In genomic region chr3:12343091-12343494, GRCh38 we compare ENCODE assay signal across 19 cellular contexts. TPM values are rescaled to one million over a fixed set of nuclear protein-coding genes. Genes with fewer than 3 reads are reported as not detected.
DNase-seq lines count a peak whose midpoint lies in the region; ATAC-seq and TF ChIP-seq lines count a peak whose summit lies in the region.
"Had no signal": no experiment of that assay in that cellular context is flagged by ENCODE, and none has a peak within 500 bp of the region (broad histone marks: within the 10 kb centered on the region; RNA-seq: fewer than 3 reads in every experiment).

No MANE protein-coding gene starts in this region.

- H3K4me2 ChIP-seq in SK-N-SH = no peak overlapping the region
- H3K4me2 ChIP-seq: BLaER1 had no signal

- no peaks in the 10 kb centered on the region for H3K9me3 Mint-ChIP-seq in progenitor cell of endocrine pancreas (ENCODE audit: low read depth)
- no peaks in the 10 kb centered on the region for H3K9me3 Mint-ChIP-seq in chondrocyte (ENCODE audit: low read depth)
- H3K9me3 Mint-ChIP-seq: CD8-positive, alpha-beta memory T cell had no signal

- H3K27ac Mint-ChIP-seq in progenitor cell of endocrine pancreas (peak overlapping the region; percentile 9), chondrocyte (ENCODE audit: unreplicated experiment) (no peak overlapping the region)
- H3K27ac Mint-ChIP-seq: CD8-positive, alpha-beta memory T cell had no signal

- H4K20me1 ChIP-seq in SK-N-SH (ENCODE audit: insufficient read depth) = no peaks in the 10 kb centered on the region
- H4K20me1 ChIP-seq: BLaER1 had no signal

- no peaks in the 10 kb centered on the region for H3K9me3 ChIP-seq in SK-N-SH
- H3K9me3 ChIP-seq in WERI-Rb-1 (ENCODE audit: severe bottlenecking) = no peaks in the 10 kb centered on the region
- H3K9me3 ChIP-seq: BLaER1, HAP-1, SJCRH30 had no signal

- TF ChIP-seq CTCF in SK-N-SH (IDR thresholded peaks at IDR 0.05) (no peak), progenitor cell of endocrine pancreas (IDR thresholded peaks at IDR 0.05; ENCODE audit: unreplicated experiment) (no peak), WERI-Rb-1 (IDR thresholded peaks at IDR 0.05; ENCODE audit: low read depth, low read length) (no peak), chondrocyte (IDR thresholded peaks at IDR 0.05) (no peak)

- POLR2A ChIA-PET in SK-N-SH (lab: Yijun Ruan, JAX) = no interaction called here

- H3K4me3 ChIP-seq in SK-N-SH (ENCODE audit: low read depth in 2 of 2, low read length in 1 of 2) = no peak overlapping the region
- no peak overlapping the region for H3K4me3 ChIP-seq in WERI-Rb-1 (ENCODE audit: low read depth, low read length)
- H3K4me3 ChIP-seq: BLaER1, HAP-1, K562, SJCRH30 had no signal

- H3K9ac ChIP-seq in SK-N-SH = no peak overlapping the region
- H3K9ac ChIP-seq: BLaER1 had no signal

- no peaks in the 10 kb centered on the region for H3K36me3 Mint-ChIP-seq in progenitor cell of endocrine pancreas (ENCODE audit: insufficient read depth)
- H3K36me3 Mint-ChIP-seq in chondrocyte (ENCODE audit: low read depth) = peaks cover 2% of the 10 kb centered on the region
- H3K36me3 Mint-ChIP-seq: CD8-positive, alpha-beta memory T cell had no signal

- H3K27me3 ChIP-seq in SK-N-SH (ENCODE audit: insufficient read depth) (no peaks in the 10 kb centered on the region), WERI-Rb-1 (ENCODE audit: insufficient read depth, low read depth, severe bottlenecking) (no peaks in the 10 kb centered on the region)
- H3K27me3 ChIP-seq: BLaER1, SJCRH30 had no signal

- TF ChIP-seq EP300 in SK-N-SH (IDR thresholded peaks at IDR 0.05; ENCODE audit: borderline replicate concordance in 1 of 2, low read depth in 1 of 2, low read length in 1 of 2) = no peak

- no peaks in the 10 kb centered on the region for H3K79me2 ChIP-seq in SK-N-SH (ENCODE audit: insufficient read depth)

- H3F3A ChIP-seq in SK-N-SH (replicated peaks; ENCODE audit: insufficient read depth) = no peaks in the 10 kb centered on the region

- no peak for TF ChIP-seq RAD21 in SK-N-SH (IDR thresholded peaks at IDR 0.05; ENCODE audit: low read length)

- H2AFZ ChIP-seq in SK-N-SH (ENCODE audit: low read depth) = no peak overlapping the region

- no peaks in the 10 kb centered on the region for H3K9me2 ChIP-seq in SK-N-SH

- H3K4me1 Mint-ChIP-seq in progenitor cell of endocrine pancreas (ENCODE audit: low read depth) (peaks cover 2% of the 10 kb centered on the region), chondrocyte (ENCODE audit: low read depth) (peaks cover 5% of the 10 kb centered on the region)

- peaks cover 0 to 4% of the 10 kb centered on the region in 2 experiments; a peak in 3 of 4 replicates for H3K4me1 ChIP-seq in SK-N-SH (ENCODE audit: control insufficient read depth in 1 of 2, insufficient read depth in 2 of 2, low read depth in 1 of 2, low read length in 1 of 2)
- H3K4me1 ChIP-seq: BLaER1, HAP-1, SJCRH30 had no signal

- H3K4me3 Mint-ChIP-seq in progenitor cell of endocrine pancreas (ENCODE audit: low read depth) = no peak overlapping the region
- no peak overlapping the region for H3K4me3 Mint-ChIP-seq in chondrocyte (ENCODE audit: unreplicated experiment)
- H3K4me3 Mint-ChIP-seq: CD8-positive, alpha-beta memory T cell had no signal

- 39% methylated on average over 3 of the region's 3 CpGs for WGBS in SK-N-SH (ENCODE audit: low lambda C conversion rate)

- DNase-seq in NCI-H1092 treated with DMSO at 0.1 percent for 48 hours (lab: John Stamatoyannopoulos, UW) = peak; percentile 29
- no peak for DNase-seq in NCI-H1092 (lab: John Stamatoyannopoulos, UW)
- DNase-seq in SK-N-SH = peak; percentile 16
- peak; percentile 35 for DNase-seq in fibroblast of peridontal ligament (ENCODE audit: extremely low read depth)
- no peak for DNase-seq in progenitor cell of endocrine pancreas (ENCODE audit: low spot score, unreplicated experiment)
- DNase-seq in WERI-Rb-1 = no peak
- DNase-seq in chondrocyte (ENCODE audit: low spot score) = no peak
- DNase-seq: CD8-positive, alpha-beta memory T cell; DMS 273 treated with DMSO at 0.1 percent for 48 hours; NCI-H1105; NCI-H187 treated with DMSO at 0.1 percent for 48 hours; NCI-H510A had no signal

- H3K27ac ChIP-seq in SK-N-SH (ENCODE audit: low read depth in 2 of 2, low read length in 1 of 2) (no peak overlapping the region), WERI-Rb-1 (no peak overlapping the region)
- H3K27ac ChIP-seq: 22Rv1, BLaER1, RWPE1, SJCRH30 had no signal

- H3K27me3 Mint-ChIP-seq in progenitor cell of endocrine pancreas = no peaks in the 10 kb centered on the region
- H3K27me3 Mint-ChIP-seq in chondrocyte (ENCODE audit: low read depth) = peaks cover 3% of the 10 kb centered on the region

- no peak for ATAC-seq in GM21529 (IDR thresholded peaks at IDR 0.05; ENCODE audit: unreplicated experiment)
- ATAC-seq: K562 had no signal

- H3K36me3 ChIP-seq in SK-N-SH (replicated peaks in 1 of 2; ENCODE audit: control insufficient read depth in 1 of 2, insufficient read depth in 2 of 2, low read length in 1 of 2) = no peaks in the 10 kb centered on the region
- no peaks in the 10 kb centered on the region for H3K36me3 ChIP-seq in WERI-Rb-1
- H3K36me3 ChIP-seq: BLaER1, HAP-1, SJCRH30 had no signal

- CTCF ChIA-PET in SK-N-SH (lab: Yijun Ruan, JAX) = interaction anchor here (0.7 to 1.0 kb wide), 3 partner anchors 9 to 158 kb away, joined by 3 to 4 read pairs (median 3); no protein-coding TSS in a partner anchor

TF ChIP-seq in SK-N-SH, 30 proteins besides CTCF, POLR2A, EP300 and RAD21:
- TF ChIP-seq GATA2 (CRISPR knock-in tag; IDR thresholded peaks at IDR 0.05) (peak; percentile 57), RXRA (IDR thresholded peaks at IDR 0.05; ENCODE audit: borderline replicate concordance, low read depth) (no peak)

RNA-seq across cellular contexts. Expression of gene PPARG, which starts 54.2 kb away (rescaled TPM):
- polyA plus RNA-seq in SK-N-SH (2012; rRNA removed) = 2.5 and 2.8 TPM in 2 replicates
- polyA plus RNA-seq in SK-N-SH (2012; cell fraction: cytosol; rRNA removed) = 3.3 and 3.4 TPM in 2 replicates
- polyA plus RNA-seq in SK-N-SH (2012; cell fraction: nucleus; rRNA removed) = 1.3 and 1.7 TPM in 2 replicates
- total RNA-seq in progenitor cell of endocrine pancreas (17.1 and 17.5 TPM in 2 replicates), chondrocyte (3.3 to 9.7 TPM (median 9.2 TPM) in 3 replicates)
- total RNA-seq: K562 had no signal
- polyA plus RNA-seq: CD8-positive, alpha-beta memory T cell; K562 had no signal

Comparison
In these comparisons a context has a peak if more than half of its experiments do, and no peak if none do; other contexts are left out.
1. DNase-seq: peak in NCI-H1092 treated with DMSO at 0.1 percent for 48 hours (single experiment), SK-N-SH (single experiment) and fibroblast of peridontal ligament (single experiment); none in NCI-H1092 (single experiment), progenitor cell of endocrine pancreas (single experiment), WERI-Rb-1 (single experiment) and chondrocyte (single experiment).